Comparison of ENCODE assay signal across 12 cellular contexts in genomic region chr9:132377769-132378168, GRCh38. TPM values are rescaled to one million over a fixed set of nuclear protein-coding genes. Genes with fewer than 3 reads are reported as not detected.
"Had no signal": no experiment of that assay in that cellular context is flagged by ENCODE, and none has a peak within 500 bp of the region (broad histone marks: within the 10 kb centered on the region; RNA-seq: fewer than 3 reads in every experiment).

No MANE protein-coding gene starts in this region.

RNA-seq across cellular contexts. Expression of gene CFAP77, which starts 32.2 kb away (rescaled TPM):
- total RNA-seq: colonic mucosa, esophagus mucosa, esophagus squamous epithelium, gastrocnemius medialis, glomerular endothelial cell, left colon, left lobe of liver, liver, mammary epithelial cell, mononuclear cell, mucosa of gallbladder had no signal
- polyA plus RNA-seq: keratinocyte, liver, mammary epithelial cell had no signal
